In the genomic region with DNA sequence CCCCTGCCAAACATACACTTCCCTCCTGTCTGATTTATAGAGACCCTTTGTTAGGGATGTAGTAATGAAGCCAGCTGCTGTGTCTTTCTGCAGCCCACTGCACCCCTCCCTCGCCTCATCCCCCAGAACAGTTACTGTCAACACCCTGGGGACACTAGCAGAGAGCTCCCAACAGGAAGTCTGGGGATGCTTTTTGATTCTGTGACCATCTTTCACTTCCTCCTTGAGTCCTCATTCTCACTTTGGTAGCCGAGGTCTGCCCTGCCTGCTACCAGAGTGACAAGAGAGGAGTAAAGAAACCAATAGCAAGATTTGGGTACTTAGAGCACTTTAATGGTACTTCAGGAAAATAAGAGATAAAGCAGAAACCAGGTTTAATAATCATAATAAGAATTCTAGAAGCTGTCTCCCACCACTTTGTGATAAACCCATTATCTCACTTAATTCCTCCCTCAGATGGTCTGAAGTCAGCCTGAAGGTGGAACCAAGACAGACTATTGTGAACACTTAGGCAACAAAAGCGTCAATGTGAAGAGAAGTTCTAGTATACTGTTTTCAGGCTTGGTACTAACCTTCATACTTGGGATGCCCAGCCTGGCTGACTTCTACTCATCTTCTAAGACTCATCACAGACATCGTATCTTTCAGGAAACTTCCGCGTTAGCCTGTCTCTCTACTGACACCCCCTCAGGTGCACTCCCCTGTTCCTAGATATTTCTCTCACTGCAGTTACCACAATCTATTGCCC, we compare ENCODE assay signal across 10 cellular contexts.
DNase-seq lines count a peak whose midpoint lies in the region; ATAC-seq, FAIRE-seq and TF ChIP-seq lines count a peak whose summit lies in the region.
"Had no signal": no experiment of that assay in that cellular context is flagged by ENCODE, and none has a peak within 500 bp of the region (broad histone marks: within the 10 kb centered on the region; RNA-seq: fewer than 3 reads in every experiment).

No MANE protein-coding gene starts in this region.

- no peak overlapping the region for H3K4me3 Mint-ChIP-seq in activated CD8-positive, alpha-beta T cell treated with anti-CD3 and anti-CD28 coated beads for 36 hours
- H3K4me3 Mint-ChIP-seq in Calu3 (ENCODE audit: low read depth, unreplicated experiment) = no peak overlapping the region
- H3K4me3 Mint-ChIP-seq: T-helper 1 cell treated with Interleukin-12 subunit alpha and Interleukin-12 subunit beta and Interleukin-4 antibody, amounts not matched to agents 30 μg/mL and 1 μg/mL, for 36 hours had no signal

- CTCF ChIA-PET in activated CD8-positive, alpha-beta T cell treated with anti-CD3 and anti-CD28 coated beads for 36 hours (lab: Charles Lee) = no interaction called here
- CTCF ChIA-PET in Calu3 (lab: Charles Lee) = no interaction called here

- H3K27me3 Mint-ChIP-seq in activated CD8-positive, alpha-beta T cell treated with anti-CD3 and anti-CD28 coated beads for 36 hours = no peaks in the 10 kb centered on the region
- no peaks in the 10 kb centered on the region for H3K27me3 Mint-ChIP-seq in Calu3 (ENCODE audit: unreplicated experiment)

- no peak overlapping the region for H3K4me3 ChIP-seq in GM12865 (ENCODE audit: low read depth, low read length)

- ATAC-seq in GM21360 (IDR thresholded peaks at IDR 0.05; ENCODE audit: unreplicated experiment) (peak; percentile 99), HG03439 (IDR thresholded peaks at IDR 0.05; ENCODE audit: unreplicated experiment) (peak; percentile 97)
- peak; percentile 39 for ATAC-seq in activated CD8-positive, alpha-beta T cell treated with anti-CD3 and anti-CD28 coated beads for 36 hours

- no peak for FAIRE-seq in urothelium cell line (lab: Jason Lieb, UNC)

- intact Hi-C loops in activated CD8-positive, alpha-beta T cell treated with anti-CD3 and anti-CD28 coated beads for 36 hours (cut with micrococcal nuclease) = no loop called here
- intact Hi-C loops in Calu3 (cut with micrococcal nuclease; ENCODE audit: unreplicated experiment) = no loop called here

- BruUV-seq in Calu3 (replicated peaks; lab: Mats Ljungman, UMichigan) = no TSS peak

- no peak overlapping the region for H3K27ac Mint-ChIP-seq in activated CD8-positive, alpha-beta T cell treated with anti-CD3 and anti-CD28 coated beads for 36 hours
- no peak overlapping the region for H3K27ac Mint-ChIP-seq in Calu3 (ENCODE audit: unreplicated experiment)
- H3K27ac Mint-ChIP-seq: T-helper 1 cell treated with Interleukin-12 subunit alpha and Interleukin-12 subunit beta and Interleukin-4 antibody, amounts not matched to agents 30 μg/mL and 1 μg/mL, for 36 hours had no signal

- H3K4me1 Mint-ChIP-seq in activated CD8-positive, alpha-beta T cell treated with anti-CD3 and anti-CD28 coated beads for 36 hours (ENCODE audit: low read depth) = peaks cover 11% of the 10 kb centered on the region
- H3K4me1 Mint-ChIP-seq in Calu3 (ENCODE audit: low read depth, unreplicated experiment) = no peaks in the 10 kb centered on the region

- no peaks in the 10 kb centered on the region for H3K36me3 Mint-ChIP-seq in activated CD8-positive, alpha-beta T cell treated with anti-CD3 and anti-CD28 coated beads for 36 hours (ENCODE audit: low read depth)
- no peaks in the 10 kb centered on the region for H3K36me3 Mint-ChIP-seq in Calu3 (ENCODE audit: insufficient read depth, unreplicated experiment)

- no peaks in the 10 kb centered on the region for H3K9me3 Mint-ChIP-seq in activated CD8-positive, alpha-beta T cell treated with anti-CD3 and anti-CD28 coated beads for 36 hours
- H3K9me3 Mint-ChIP-seq in Calu3 (ENCODE audit: low read depth, unreplicated experiment) = no peaks in the 10 kb centered on the region
- H3K9me3 Mint-ChIP-seq: T-helper 1 cell treated with Interleukin-12 subunit alpha and Interleukin-12 subunit beta and Interleukin-4 antibody, amounts not matched to agents 30 μg/mL and 1 μg/mL, for 36 hours had no signal

- TF ChIP-seq CTCF in GM12865 (IDR thresholded peaks at IDR 0.05; ENCODE audit: insufficient read depth, low read depth, low read length, missing control alignments) (no peak), Calu3 (IDR thresholded peaks at IDR 0.05; ENCODE audit: unreplicated experiment) (no peak)
- TF ChIP-seq CTCF in activated CD8-positive, alpha-beta T cell treated with anti-CD3 and anti-CD28 coated beads for 36 hours (IDR thresholded peaks at IDR 0.05) = no peak

- POLR2A ChIA-PET in activated CD8-positive, alpha-beta T cell treated with anti-CD3 and anti-CD28 coated beads for 36 hours (lab: Charles Lee) = no interaction called here

- peak; percentile 70 for DNase-seq in GM12865 (ENCODE audit: low read depth)
- DNase-seq in activated CD8-positive, alpha-beta T cell treated with anti-CD3 and anti-CD28 coated beads for 36 hours = peak; percentile 6
- no peak for DNase-seq in SW 1271 (lab: John Stamatoyannopoulos, UW)
- DNase-seq in activated CD4-positive, alpha-beta T cell treated with anti-CD3 and anti-CD28 coated beads, Interleukin-2, amount 50 U/mL, for 48 hours = no peak
- no peak for DNase-seq in urothelium cell line (ENCODE audit: low spot score)
- no peak for DNase-seq in Calu3
- DNase-seq: effector CD4-positive, alpha-beta T cell had no signal

Comparison
In these comparisons a context has a peak if more than half of its experiments do, and no peak if none do; other contexts are left out.
1. DNase-seq: peak in GM12865 (single experiment) and activated CD8-positive, alpha-beta T cell treated with anti-CD3 and anti-CD28 coated beads for 36 hours (single experiment); none in SW 1271 (0 of 2), activated CD4-positive, alpha-beta T cell treated with anti-CD3 and anti-CD28 coated beads, Interleukin-2, amount 50 U/mL, for 48 hours (0 of 2), urothelium cell line (single experiment) and Calu3 (single experiment).
2. ATAC-seq: peak in every context shown above with its lines; median percentile 99 in GM21360; 97 in HG03439; 39 in activated CD8-positive, alpha-beta T cell treated with anti-CD3 and anti-CD28 coated beads for 36 hours.